28 cellular contexts compared by ENCODE assay signal in genomic region chr9:97856857-97857602, GRCh38. TPM values are rescaled to one million over a fixed set of nuclear protein-coding genes. Genes with fewer than 3 reads are reported as not detected.
DNase-seq lines count a peak whose midpoint lies in the region; ATAC-seq lines count a peak whose summit lies in the region.
"Had no signal": no experiment of that assay in that cellular context is flagged by ENCODE, and none has a peak within 500 bp of the region (broad histone marks: within the 10 kb centered on the region; RNA-seq: fewer than 3 reads in every experiment).

No MANE protein-coding gene starts in this region.

- DNase-seq in activated T-cell treated with anti-CD3 and anti-CD28 coated beads, Interleukin-2, amount 50 U/mL, for 72 hours, result no peak
- no peak for DNase-seq in activated T-cell treated with anti-CD3 and anti-CD28 coated beads for 4 hours
- no peak for DNase-seq in mesendoderm
- DNase-seq in stimulated activated naive CD8-positive, alpha-beta T cell treated with anti-CD3 and anti-CD28 coated beads, Interleukin-15, amount 100 ng/mL, for 72 hours, result no peak
- DNase-seq in caudate nucleus (lab: John Stamatoyannopoulos, UW), result no peak
- DNase-seq in middle frontal gyrus (ENCODE audit: extremely low spot score, low spot score), result no peak
- DNase-seq: activated CD4-positive, CD25-positive, alpha-beta regulatory T cell treated with anti-CD3 and anti-CD28 coated beads, Interleukin-2, amount 50 U/mL, for 72 hours; activated naive CD4-positive, alpha-beta T cell treated with Interleukin-2 at 50 U/mL for 16 hours; activated T-cell treated with anti-CD3 and anti-CD28 coated beads, Interleukin-2, amount 50 U/mL, for 24 hours; AML-193; amniotic stem cell; CD4-positive, alpha-beta memory T cell; DMS 273 treated with DMSO at 0.1 percent for 48 hours; GOT3; NCI-H1048; NCI-H187 treated with DMSO at 0.1 percent for 48 hours; NCI-H69; SJCRH30; transverse colon had no signal

- no peaks in the 10 kb centered on the region for H3K36me3 ChIP-seq in mesendoderm (ENCODE audit: control insufficient read depth, insufficient read depth, low read length)
- H3K36me3 ChIP-seq: cardiac muscle cell, gastroesophageal sphincter, SJCRH30, transverse colon had no signal

- peak overlapping the region; percentile 66 for H3K23ac ChIP-seq in mesendoderm (ENCODE audit: low read length)

- peaks cover 78% of the 10 kb centered on the region for H3K27me3 Mint-ChIP-seq in activated T-cell treated with anti-CD3 and anti-CD28 coated beads, Interleukin-2, amount 50 U/mL, for 72 hours (ENCODE audit: low read depth)
- peaks cover 64% of the 10 kb centered on the region for H3K27me3 Mint-ChIP-seq in activated T-helper 17 cell treated with anti-CD3 and anti-CD28 coated beads, Interleukin-2, amount 50 U/mL, for 72 hours
- peaks cover 100% of the 10 kb centered on the region for H3K27me3 Mint-ChIP-seq in stimulated activated naive CD8-positive, alpha-beta T cell treated with anti-CD3 and anti-CD28 coated beads, Interleukin-15, amount 100 ng/mL, for 72 hours

- H2BK120ac ChIP-seq in mesendoderm (ENCODE audit: low read depth, low read length), result no peak overlapping the region

- H3K4me1 Mint-ChIP-seq in activated T-cell treated with anti-CD3 and anti-CD28 coated beads, Interleukin-2, amount 50 U/mL, for 72 hours (ENCODE audit: low read depth), result peaks cover 32% of the 10 kb centered on the region
- H3K4me1 Mint-ChIP-seq in activated T-helper 17 cell treated with anti-CD3 and anti-CD28 coated beads, Interleukin-2, amount 50 U/mL, for 72 hours, result peaks cover 4% of the 10 kb centered on the region
- H3K4me1 Mint-ChIP-seq in stimulated activated naive CD8-positive, alpha-beta T cell treated with anti-CD3 and anti-CD28 coated beads, Interleukin-15, amount 100 ng/mL, for 72 hours, result peaks cover 42% of the 10 kb centered on the region

- H4K5ac ChIP-seq in mesendoderm (ENCODE audit: low read length), result no peak overlapping the region

- H3K4me3 ChIP-seq in mesendoderm (ENCODE audit: low read length), result no peak overlapping the region
- H3K4me3 ChIP-seq: cardiac muscle cell, gastroesophageal sphincter, lung, SJCRH30, transverse colon had no signal

- no peaks in the 10 kb centered on the region for H3K9me3 Mint-ChIP-seq in activated T-cell treated with anti-CD3 and anti-CD28 coated beads, Interleukin-2, amount 50 U/mL, for 72 hours
- no peaks in the 10 kb centered on the region for H3K9me3 Mint-ChIP-seq in activated T-helper 17 cell treated with anti-CD3 and anti-CD28 coated beads, Interleukin-2, amount 50 U/mL, for 72 hours
- no peaks in the 10 kb centered on the region for H3K9me3 Mint-ChIP-seq in stimulated activated naive CD8-positive, alpha-beta T cell treated with anti-CD3 and anti-CD28 coated beads, Interleukin-15, amount 100 ng/mL, for 72 hours
- H3K9me3 Mint-ChIP-seq: activated T-cell treated with anti-CD3 and anti-CD28 coated beads, Interleukin-2, amount 50 U/mL, for 24 hours; dendritic cell treated with granulocyte-macrophage colony-stimulating factor and Interleukin-4, amounts not matched to agents 40 ng/mL and 50 ng/mL, for 4 days had no signal

- no peak overlapping the region for H3K56ac ChIP-seq in mesendoderm (ENCODE audit: low read length)

- no peak overlapping the region for H3K27ac Mint-ChIP-seq in activated T-cell treated with anti-CD3 and anti-CD28 coated beads, Interleukin-2, amount 50 U/mL, for 72 hours
- H3K27ac Mint-ChIP-seq in activated T-helper 17 cell treated with anti-CD3 and anti-CD28 coated beads, Interleukin-2, amount 50 U/mL, for 72 hours, result no peak overlapping the region
- H3K27ac Mint-ChIP-seq in stimulated activated naive CD8-positive, alpha-beta T cell treated with anti-CD3 and anti-CD28 coated beads, Interleukin-15, amount 100 ng/mL, for 72 hours, result no peak overlapping the region
- H3K27ac Mint-ChIP-seq: activated T-cell treated with anti-CD3 and anti-CD28 coated beads, Interleukin-2, amount 50 U/mL, for 24 hours; dendritic cell treated with granulocyte-macrophage colony-stimulating factor and Interleukin-4, amounts not matched to agents 40 ng/mL and 50 ng/mL, for 4 days had no signal

- no peak overlapping the region for H3K4ac ChIP-seq in mesendoderm (ENCODE audit: low read depth, low read length)

- no peaks in the 10 kb centered on the region for H3K4me1 ChIP-seq in mesendoderm (ENCODE audit: control insufficient read depth, low read depth, low read length)
- H3K4me1 ChIP-seq: parathyroid adenoma had no signal

- H2BK15ac ChIP-seq in mesendoderm (replicated peaks; ENCODE audit: low read depth), result no peak overlapping the region

- no peak for ATAC-seq in activated T-cell treated with anti-CD3 and anti-CD28 coated beads, Interleukin-2, amount 50 U/mL, for 72 hours (replicated peaks in 1 of 2)
- ATAC-seq in activated T-helper 17 cell treated with anti-CD3 and anti-CD28 coated beads, Interleukin-2, amount 50 U/mL, for 72 hours (replicated peaks), result no peak
- ATAC-seq in stimulated activated naive CD8-positive, alpha-beta T cell treated with anti-CD3 and anti-CD28 coated beads, Interleukin-15, amount 100 ng/mL, for 72 hours, result no peak
- no peak for ATAC-seq in GM18909 (IDR thresholded peaks at IDR 0.05; ENCODE audit: poor library complexity, unreplicated experiment)
- ATAC-seq: gastroesophageal sphincter, sciatic nerve had no signal

- no CpG with 5 or more reads among the region's 14 CpGs for WGBS in mesendoderm (ENCODE audit: extremely low coverage, insufficient coverage, low lambda C conversion rate)

- H2AK5ac ChIP-seq in mesendoderm (ENCODE audit: low read length), result no peak overlapping the region

- H3K9ac ChIP-seq in mesendoderm (ENCODE audit: low read length), result no peak overlapping the region
- H3K9ac ChIP-seq: parathyroid adenoma had no signal

- H3K4me3 Mint-ChIP-seq in activated T-cell treated with anti-CD3 and anti-CD28 coated beads, Interleukin-2, amount 50 U/mL, for 72 hours, result peak overlapping the region; percentile 73 to 79
- H3K4me3 Mint-ChIP-seq in activated T-helper 17 cell treated with anti-CD3 and anti-CD28 coated beads, Interleukin-2, amount 50 U/mL, for 72 hours, result peak overlapping the region; percentile 36
- H3K4me3 Mint-ChIP-seq in stimulated activated naive CD8-positive, alpha-beta T cell treated with anti-CD3 and anti-CD28 coated beads, Interleukin-15, amount 100 ng/mL, for 72 hours, result peak overlapping the region; percentile 46 to 49
- H3K4me3 Mint-ChIP-seq: activated T-cell treated with anti-CD3 and anti-CD28 coated beads, Interleukin-2, amount 50 U/mL, for 24 hours; dendritic cell treated with granulocyte-macrophage colony-stimulating factor and Interleukin-4, amounts not matched to agents 40 ng/mL and 50 ng/mL, for 4 days had no signal

- peaks cover 82% of the 10 kb centered on the region for H3K27me3 ChIP-seq in mesendoderm (ENCODE audit: insufficient read depth, low read length, poor library complexity)

- H3K79me2 ChIP-seq in mesendoderm (ENCODE audit: control insufficient read depth, insufficient read depth, low read length), result no peaks in the 10 kb centered on the region
- H3K79me2 ChIP-seq: parathyroid adenoma had no signal

- H3K27ac ChIP-seq in mesendoderm (ENCODE audit: low read depth, low read length) (no peak overlapping the region), caudate nucleus (ENCODE audit: low read depth, low read length) (no peak overlapping the region)
- H3K27ac ChIP-seq: cardiac muscle cell, gastroesophageal sphincter, parathyroid adenoma, SJCRH30, transverse colon had no signal

- H3K4me2 ChIP-seq in mesendoderm (ENCODE audit: low read length), result peak overlapping the region; percentile 50

- no peaks in the 10 kb centered on the region for H3K79me1 ChIP-seq in mesendoderm (ENCODE audit: low read length)

- no peak overlapping the region for H4K8ac ChIP-seq in mesendoderm (ENCODE audit: low read depth, low read length)

- H3K18ac ChIP-seq in mesendoderm (ENCODE audit: low read length), result no peak overlapping the region

- no peak overlapping the region for H2BK5ac ChIP-seq in mesendoderm (ENCODE audit: low read length)

- H3K36me3 Mint-ChIP-seq in activated T-cell treated with anti-CD3 and anti-CD28 coated beads, Interleukin-2, amount 50 U/mL, for 72 hours (ENCODE audit: insufficient read depth in 2 of 2), result peaks cover 2 to 3% of the 10 kb centered on the region in 2 donors
- no peaks in the 10 kb centered on the region for H3K36me3 Mint-ChIP-seq in activated T-helper 17 cell treated with anti-CD3 and anti-CD28 coated beads, Interleukin-2, amount 50 U/mL, for 72 hours (ENCODE audit: low read depth)

RNA-seq across cellular contexts. Expression of gene FOXE1, which starts 4.0 kb away (rescaled TPM):
- total RNA-seq in activated T-cell treated with anti-CD3 and anti-CD28 coated beads, Interleukin-2, amount 50 U/mL, for 72 hours, result under 1 TPM; 0.79 to 0.96 TPM
- total RNA-seq in activated T-helper 17 cell treated with anti-CD3 and anti-CD28 coated beads, Interleukin-2, amount 50 U/mL, for 72 hours, result not detected
- polyA plus RNA-seq in mesendoderm (2013, experiment 1 of 2), result 0.01 TPM
- 0.04 TPM for polyA plus RNA-seq in mesendoderm (2013, experiment 2 of 2)
- total RNA-seq: A172; cardiac muscle cell; CD4-positive, alpha-beta memory T cell; sciatic nerve; SJCRH30; transverse colon had no signal
- polyA plus RNA-seq: cardiac muscle cell; CD4-positive, alpha-beta memory T cell had no signal
